ENCODE assay signal across 8 cellular contexts in the genomic region with DNA sequence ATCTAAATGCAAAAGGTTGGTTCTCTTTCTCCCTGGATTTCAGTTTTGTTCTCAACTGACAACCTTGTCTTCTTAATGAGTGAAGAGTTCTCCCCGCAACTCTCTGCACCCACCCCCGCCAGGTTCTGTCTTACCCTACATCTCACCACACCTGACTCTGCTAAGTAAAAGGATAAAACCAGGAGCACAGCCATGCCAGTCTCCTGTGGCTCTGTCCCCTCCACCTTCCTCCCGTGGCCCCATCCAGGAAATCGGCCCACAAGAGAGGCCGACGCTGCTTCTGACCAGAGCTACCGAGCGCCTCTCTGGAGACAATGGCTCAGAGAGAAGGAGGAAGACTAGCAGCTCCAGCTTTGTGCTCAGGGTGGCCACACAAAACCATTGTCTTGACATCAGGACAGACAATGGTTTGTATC.
A peak's percentile ranks its signal among the peaks of the same experiment; 100 is the strongest.
DNase-seq lines count a peak whose midpoint lies in the region; ATAC-seq and TF ChIP-seq lines count a peak whose summit lies in the region.

No MANE protein-coding gene starts in this region.

- no peaks in the 10 kb centered on the region for H3K27me3 ChIP-seq in HUES48 (ENCODE audit: control insufficient read depth, insufficient read depth, low read length)

- intact Hi-C loops in activated B cell treated with CpG ODN at 0.5 μM for 24 hours (cut with micrococcal nuclease) = loop anchor here (5.0 kb wide), 1 partner anchor 220 kb away; no protein-coding TSS in a partner anchor

- no peaks in the 10 kb centered on the region for H3K36me3 Mint-ChIP-seq in activated B cell treated with CpG ODN at 0.5 μM for 24 hours (ENCODE audit: low read depth)
- H3K36me3 Mint-ChIP-seq in stimulated activated effector memory CD8-positive, alpha-beta T cell treated with anti-CD3 and anti-CD28 coated beads, Interleukin-12 subunit alpha, Interleukin-12 subunit beta, amount 100 ng/mL, for 72 hours = no peaks in the 10 kb centered on the region

- no peak overlapping the region for H3K4me3 ChIP-seq in HUES48 (ENCODE audit: low read depth, low read length)

- no peaks in the 10 kb centered on the region for H3K36me3 ChIP-seq in HUES48 (ENCODE audit: control insufficient read depth, insufficient read depth, low read length)

- H3K9me3 ChIP-seq in HUES48 (ENCODE audit: control insufficient read depth, insufficient read depth, low read length) = no peaks in the 10 kb centered on the region

- peaks cover 10% of the 10 kb centered on the region for H3K27me3 Mint-ChIP-seq in activated B cell treated with CpG ODN at 0.5 μM for 24 hours

- H3K4me1 ChIP-seq in HUES48 (ENCODE audit: control insufficient read depth, insufficient read depth, low read length) = peaks cover 32% of the 10 kb centered on the region

- CTCF ChIA-PET in activated B cell treated with CpG ODN at 0.5 μM for 24 hours (lab: Charles Lee) = interaction anchor here (1.1 kb wide), 1 partner anchor 26 kb away, joined by 3 read pairs; no protein-coding TSS in a partner anchor

- H3K4me1 Mint-ChIP-seq in activated B cell treated with CpG ODN at 0.5 μM for 24 hours = peaks cover 19% of the 10 kb centered on the region
- peaks cover 30% of the 10 kb centered on the region for H3K4me1 Mint-ChIP-seq in stimulated activated effector memory CD8-positive, alpha-beta T cell treated with anti-CD3 and anti-CD28 coated beads, Interleukin-12 subunit alpha, Interleukin-12 subunit beta, amount 100 ng/mL, for 72 hours

- H3K4me3 Mint-ChIP-seq in activated B cell treated with CpG ODN at 0.5 μM for 24 hours = no peak overlapping the region
- H3K4me3 Mint-ChIP-seq in stimulated activated effector memory CD8-positive, alpha-beta T cell treated with anti-CD3 and anti-CD28 coated beads, Interleukin-12 subunit alpha, Interleukin-12 subunit beta, amount 100 ng/mL, for 72 hours = peak overlapping the region; percentile 71

- TF ChIP-seq CTCF in activated B cell treated with CpG ODN at 0.5 μM for 24 hours (IDR thresholded peaks at IDR 0.05) = no peak

- H3K9me3 Mint-ChIP-seq in activated B cell treated with CpG ODN at 0.5 μM for 24 hours = no peaks in the 10 kb centered on the region
- no peaks in the 10 kb centered on the region for H3K9me3 Mint-ChIP-seq in stimulated activated effector memory CD8-positive, alpha-beta T cell treated with anti-CD3 and anti-CD28 coated beads, Interleukin-12 subunit alpha, Interleukin-12 subunit beta, amount 100 ng/mL, for 72 hours

- peak overlapping the region; percentile 47 for H3K27ac Mint-ChIP-seq in activated B cell treated with CpG ODN at 0.5 μM for 24 hours
- H3K27ac Mint-ChIP-seq in stimulated activated effector memory CD8-positive, alpha-beta T cell treated with anti-CD3 and anti-CD28 coated beads, Interleukin-12 subunit alpha, Interleukin-12 subunit beta, amount 100 ng/mL, for 72 hours = peak overlapping the region; percentile 94

- DNase-seq in activated B cell treated with CpG ODN at 0.5 μM for 24 hours (no peak), islet precursor cell (peak; percentile 63), NCI-H1092 (lab: John Stamatoyannopoulos, UW) (no peak), Kasumi-1 (lab: John Stamatoyannopoulos, UW) (no peak)
- no peak for DNase-seq in stimulated activated effector memory CD8-positive, alpha-beta T cell treated with anti-CD3 and anti-CD28 coated beads, Interleukin-12 subunit alpha, Interleukin-12 subunit beta, amount 100 ng/mL, for 72 hours (ENCODE audit: low spot score in 2 of 2)
- DNase-seq in stimulated activated CD4-positive, alpha-beta T cell treated with anti-CD3 and anti-CD28 coated beads, Interleukin-1b, Interleukin-23, amount 100 ng/mL, for 48 hours = no peak

- no peak overlapping the region for H3K9ac ChIP-seq in HUES48 (ENCODE audit: low read depth, low read length)

- H3K27ac ChIP-seq in HUES48 (ENCODE audit: low read depth, low read length) = peak overlapping the region; percentile 66

- no peak for ATAC-seq in activated B cell treated with CpG ODN at 0.5 μM for 24 hours (ENCODE audit: low read depth)
- no peak for ATAC-seq in stimulated activated effector memory CD8-positive, alpha-beta T cell treated with anti-CD3 and anti-CD28 coated beads, Interleukin-12 subunit alpha, Interleukin-12 subunit beta, amount 100 ng/mL, for 72 hours
- no peak for ATAC-seq in GM19467 (IDR thresholded peaks at IDR 0.05; ENCODE audit: unreplicated experiment)

- POLR2A ChIA-PET in activated B cell treated with CpG ODN at 0.5 μM for 24 hours (lab: Charles Lee) = no interaction called here
